ENCODE assay signal across 1 cellular context in the genomic region with DNA sequence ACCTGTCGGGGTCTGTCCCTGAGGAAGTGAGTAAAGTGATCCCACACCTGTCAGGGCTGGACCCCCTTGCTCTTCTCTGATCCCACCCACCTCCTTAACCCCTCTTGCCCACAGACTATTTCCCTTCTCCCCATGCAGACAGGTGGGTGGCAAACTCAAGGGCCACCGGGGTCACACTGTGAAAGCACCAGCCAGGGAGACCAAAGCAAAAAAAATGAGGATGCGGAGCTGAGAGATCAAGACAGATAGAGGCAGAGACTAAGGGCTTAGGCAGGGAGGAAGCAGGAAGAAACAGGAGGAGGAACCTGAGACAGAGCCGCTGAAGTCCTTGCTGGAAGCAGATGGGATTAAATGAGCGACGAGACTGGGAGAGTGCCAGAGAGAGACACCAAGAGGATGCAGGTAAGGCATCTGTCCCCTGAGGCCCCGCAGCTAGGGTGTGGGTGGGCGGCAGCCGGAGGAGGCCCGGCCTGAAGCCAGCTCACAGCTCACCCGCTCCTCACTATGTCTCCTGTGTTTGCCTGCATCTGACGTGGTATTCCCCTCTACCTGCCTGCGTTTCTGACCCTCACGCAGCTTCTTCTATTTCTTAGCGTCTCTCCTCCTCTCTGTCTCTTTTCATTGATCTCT.
TF ChIP-seq lines count a peak whose summit lies in the region.

No MANE protein-coding gene starts in this region.

TF ChIP-seq in WTC11, 78 proteins besides CTCF, POLR2A, EP300 and RAD21 (continued from another document):
- TF ChIP-seq, protein P1, sequence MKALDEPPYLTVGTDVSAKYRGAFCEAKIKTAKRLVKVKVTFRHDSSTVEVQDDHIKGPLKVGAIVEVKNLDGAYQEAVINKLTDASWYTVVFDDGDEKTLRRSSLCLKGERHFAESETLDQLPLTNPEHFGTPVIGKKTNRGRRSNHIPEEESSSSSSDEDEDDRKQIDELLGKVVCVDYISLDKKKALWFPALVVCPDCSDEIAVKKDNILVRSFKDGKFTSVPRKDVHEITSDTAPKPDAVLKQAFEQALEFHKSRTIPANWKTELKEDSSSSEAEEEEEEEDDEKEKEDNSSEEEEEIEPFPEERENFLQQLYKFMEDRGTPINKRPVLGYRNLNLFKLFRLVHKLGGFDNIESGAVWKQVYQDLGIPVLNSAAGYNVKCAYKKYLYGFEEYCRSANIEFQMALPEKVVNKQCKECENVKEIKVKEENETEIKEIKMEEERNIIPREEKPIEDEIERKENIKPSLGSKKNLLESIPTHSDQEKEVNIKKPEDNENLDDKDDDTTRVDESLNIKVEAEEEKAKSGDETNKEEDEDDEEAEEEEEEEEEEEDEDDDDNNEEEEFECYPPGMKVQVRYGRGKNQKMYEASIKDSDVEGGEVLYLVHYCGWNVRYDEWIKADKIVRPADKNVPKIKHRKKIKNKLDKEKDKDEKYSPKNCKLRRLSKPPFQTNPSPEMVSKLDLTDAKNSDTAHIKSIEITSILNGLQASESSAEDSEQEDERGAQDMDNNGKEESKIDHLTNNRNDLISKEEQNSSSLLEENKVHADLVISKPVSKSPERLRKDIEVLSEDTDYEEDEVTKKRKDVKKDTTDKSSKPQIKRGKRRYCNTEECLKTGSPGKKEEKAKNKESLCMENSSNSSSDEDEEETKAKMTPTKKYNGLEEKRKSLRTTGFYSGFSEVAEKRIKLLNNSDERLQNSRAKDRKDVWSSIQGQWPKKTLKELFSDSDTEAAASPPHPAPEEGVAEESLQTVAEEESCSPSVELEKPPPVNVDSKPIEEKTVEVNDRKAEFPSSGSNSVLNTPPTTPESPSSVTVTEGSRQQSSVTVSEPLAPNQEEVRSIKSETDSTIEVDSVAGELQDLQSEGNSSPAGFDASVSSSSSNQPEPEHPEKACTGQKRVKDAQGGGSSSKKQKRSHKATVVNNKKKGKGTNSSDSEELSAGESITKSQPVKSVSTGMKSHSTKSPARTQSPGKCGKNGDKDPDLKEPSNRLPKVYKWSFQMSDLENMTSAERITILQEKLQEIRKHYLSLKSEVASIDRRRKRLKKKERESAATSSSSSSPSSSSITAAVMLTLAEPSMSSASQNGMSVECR (CRISPR knock-in tag; IDR thresholded peaks at IDR 0.05; ENCODE audit: borderline replicate concordance): no peak
- TF ChIP-seq FOXK1 (CRISPR knock-in tag; IDR thresholded peaks at IDR 0.05) (no peak), FOXJ3 (CRISPR knock-in tag; IDR thresholded peaks at IDR 0.05; ENCODE audit: borderline replicate concordance) (no peak), SOX15 (CRISPR knock-in tag; IDR thresholded peaks at IDR 0.05) (no peak), ZNF317 (CRISPR knock-in tag; IDR thresholded peaks at IDR 0.05; ENCODE audit: borderline replicate concordance, low read depth) (no peak)
